9 cellular contexts compared by ENCODE assay signal in the genomic region with DNA sequence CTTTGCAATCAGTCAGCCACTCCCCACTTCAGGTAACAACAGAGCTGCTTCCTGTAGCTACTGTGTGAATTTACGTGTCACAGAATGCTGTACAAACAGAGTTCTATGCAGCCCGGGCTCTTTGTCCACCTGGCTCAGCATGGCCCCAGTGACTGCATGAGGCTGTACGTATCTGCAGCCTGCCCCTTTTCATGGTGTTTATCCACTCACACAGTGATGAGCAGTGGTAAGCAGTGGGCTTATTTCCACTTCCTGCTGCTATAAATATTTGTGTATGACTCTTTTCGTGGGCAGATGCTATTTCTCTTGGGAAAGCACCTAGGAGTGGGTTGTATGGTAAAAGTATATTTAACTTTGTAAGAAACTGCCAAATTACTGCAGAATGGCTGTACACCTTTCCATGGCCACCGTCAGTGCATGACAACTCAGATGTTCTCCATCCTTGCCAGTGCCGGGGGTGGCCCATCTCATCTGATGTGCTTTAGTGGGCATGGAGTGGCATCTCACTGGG. TPM values are rescaled to one million over a fixed set of nuclear protein-coding genes. Genes with fewer than 3 reads are reported as not detected.
DNase-seq lines count a peak whose midpoint lies in the region; ATAC-seq and TF ChIP-seq lines count a peak whose summit lies in the region.
"Had no signal": no experiment of that assay in that cellular context is flagged by ENCODE, and none has a peak within 500 bp of the region (broad histone marks: within the 10 kb centered on the region; RNA-seq: fewer than 3 reads in every experiment).

No MANE protein-coding gene starts in this region.

- no peak overlapping the region for H3K27ac Mint-ChIP-seq in Calu3 (ENCODE audit: unreplicated experiment)
- H3K27ac Mint-ChIP-seq in activated CD8-positive, alpha-beta memory T cell treated with anti-CD3 and anti-CD28 coated beads, Interleukin-2, amount 10 ng/mL, durations not matched to agents 7 days and 5 days: no peak overlapping the region
- H3K27ac Mint-ChIP-seq: nephron had no signal

- no peaks in the 10 kb centered on the region for H3K27me3 ChIP-seq in lower lobe of right lung (ENCODE audit: low read depth)

- H3K4me3 ChIP-seq in lower lobe of right lung: no peak overlapping the region

- TF ChIP-seq CTCF in Calu3 (IDR thresholded peaks at IDR 0.05; ENCODE audit: unreplicated experiment) (no peak), lower lobe of right lung (IDR thresholded peaks at IDR 0.05) (no peak)

- H3K9me3 Mint-ChIP-seq in Calu3 (ENCODE audit: low read depth, unreplicated experiment): peaks cover 4% of the 10 kb centered on the region
- peaks cover 3% of the 10 kb centered on the region for H3K9me3 Mint-ChIP-seq in activated CD8-positive, alpha-beta memory T cell treated with anti-CD3 and anti-CD28 coated beads, Interleukin-2, amount 10 ng/mL, durations not matched to agents 7 days and 5 days (ENCODE audit: low read depth)

- CTCF ChIA-PET in Calu3 (lab: Charles Lee): interaction anchor here (1.4 kb wide), 1 partner anchor 11 kb away, joined by 3 read pairs; no protein-coding TSS in a partner anchor
- CTCF ChIA-PET in activated CD8-positive, alpha-beta memory T cell treated with anti-CD3 and anti-CD28 coated beads, Interleukin-2, amount 10 ng/mL, durations not matched to agents 7 days and 5 days (lab: Charles Lee): interaction anchor here (0.9 kb wide), 1 partner anchor 82 kb away, joined by 3 read pairs; no protein-coding TSS in a partner anchor

- no peaks in the 10 kb centered on the region for H3K4me1 ChIP-seq in lower lobe of right lung

- no peaks in the 10 kb centered on the region for H3K27me3 Mint-ChIP-seq in Calu3 (ENCODE audit: unreplicated experiment)
- peaks cover 8% of the 10 kb centered on the region for H3K27me3 Mint-ChIP-seq in activated CD8-positive, alpha-beta memory T cell treated with anti-CD3 and anti-CD28 coated beads, Interleukin-2, amount 10 ng/mL, durations not matched to agents 7 days and 5 days

- intact Hi-C loops in Calu3 (cut with micrococcal nuclease; ENCODE audit: unreplicated experiment): no loop called here
- intact Hi-C loops in lower lobe of right lung (cut with DNase I): no loop called here

- H3K36me3 Mint-ChIP-seq in Calu3 (ENCODE audit: insufficient read depth, unreplicated experiment): peaks cover 24% of the 10 kb centered on the region
- H3K36me3 Mint-ChIP-seq in activated CD8-positive, alpha-beta memory T cell treated with anti-CD3 and anti-CD28 coated beads, Interleukin-2, amount 10 ng/mL, durations not matched to agents 7 days and 5 days: no peaks in the 10 kb centered on the region

- H3K36me3 ChIP-seq in lower lobe of right lung: no peaks in the 10 kb centered on the region

- H3K4me1 Mint-ChIP-seq in Calu3 (ENCODE audit: low read depth, unreplicated experiment): peaks cover 45% of the 10 kb centered on the region
- peaks cover 28% of the 10 kb centered on the region for H3K4me1 Mint-ChIP-seq in activated CD8-positive, alpha-beta memory T cell treated with anti-CD3 and anti-CD28 coated beads, Interleukin-2, amount 10 ng/mL, durations not matched to agents 7 days and 5 days

- H3K27ac ChIP-seq in lower lobe of right lung: no peak overlapping the region

- ATAC-seq in HG02981 (IDR thresholded peaks at IDR 0.05; ENCODE audit: unreplicated experiment) (peak; percentile 41), lower lobe of right lung (peak; percentile 45 to 63), GM18520 (IDR thresholded peaks at IDR 0.05; ENCODE audit: unreplicated experiment) (no peak), GM19452 (IDR thresholded peaks at IDR 0.05; ENCODE audit: unreplicated experiment) (no peak)
- ATAC-seq in activated CD8-positive, alpha-beta memory T cell treated with anti-CD3 and anti-CD28 coated beads, Interleukin-2, amount 10 ng/mL, durations not matched to agents 7 days and 5 days: peak; percentile 75

- no TSS peak for BruUV-seq in Calu3 (replicated peaks; lab: Mats Ljungman, UMichigan)

- no peak overlapping the region for H3K4me3 Mint-ChIP-seq in Calu3 (ENCODE audit: low read depth, unreplicated experiment)
- no peak overlapping the region for H3K4me3 Mint-ChIP-seq in activated CD8-positive, alpha-beta memory T cell treated with anti-CD3 and anti-CD28 coated beads, Interleukin-2, amount 10 ng/mL, durations not matched to agents 7 days and 5 days
- H3K4me3 Mint-ChIP-seq: nephron had no signal

- H3K9me3 ChIP-seq in lower lobe of right lung: no peaks in the 10 kb centered on the region

- peak; percentile 12 for DNase-seq in Calu3
- peak; percentile 53 for DNase-seq in activated CD8-positive, alpha-beta memory T cell treated with anti-CD3 and anti-CD28 coated beads, Interleukin-2, amount 10 ng/mL, durations not matched to agents 7 days and 5 days
- no peak for DNase-seq in lower lobe of right lung
- DNase-seq in amniotic stem cell (lab: John Stamatoyannopoulos, UW): no peak
- DNase-seq in NCI-H446 treated with DMSO at 0.1 percent for 48 hours (lab: John Stamatoyannopoulos, UW): no peak

RNA-seq across cellular contexts. Expression of a gene that starts 43.3 kb away (rescaled TPM):
- total RNA-seq in Calu3 (2022): 79.9 and 98.4 TPM in 2 replicates
- total RNA-seq in activated CD8-positive, alpha-beta memory T cell treated with anti-CD3 and anti-CD28 coated beads, Interleukin-2, amount 10 ng/mL, durations not matched to agents 7 days and 5 days: not detected
- total RNA-seq in lower lobe of right lung: 1.2 TPM

Comparison
In these comparisons a context has a peak if more than half of its experiments do, and no peak if none do; other contexts are left out.
1. DNase-seq: peak in Calu3 (single experiment) and activated CD8-positive, alpha-beta memory T cell treated with anti-CD3 and anti-CD28 coated beads, Interleukin-2, amount 10 ng/mL, durations not matched to agents 7 days and 5 days (single experiment); none in lower lobe of right lung (single experiment), amniotic stem cell (single experiment) and NCI-H446 treated with DMSO at 0.1 percent for 48 hours (single experiment).
2. ATAC-seq: peak in HG02981 (single experiment), activated CD8-positive, alpha-beta memory T cell treated with anti-CD3 and anti-CD28 coated beads, Interleukin-2, amount 10 ng/mL, durations not matched to agents 7 days and 5 days (single experiment) and lower lobe of right lung (2 of 2); none in GM18520 (single experiment) and GM19452 (single experiment).
3. RNA of a gene that starts 43.3 kb away (total RNA-seq): 79.9 to 98.4 TPM in Calu3; 1.2 TPM in lower lobe of right lung (single experiment) and not detected in activated CD8-positive, alpha-beta memory T cell treated with anti-CD3 and anti-CD28 coated beads, Interleukin-2, amount 10 ng/mL, durations not matched to agents 7 days and 5 days; every median in the first group is over 10 times any median in the second.